Comparison of ENCODE assay signal across 19 cellular contexts in genomic region chr1:204683284-204684205, GRCh38. TPM values are rescaled to one million over a fixed set of nuclear protein-coding genes. Genes with fewer than 3 reads are reported as not detected.
DNase-seq lines count a peak whose midpoint lies in the region; ATAC-seq, FAIRE-seq and TF ChIP-seq lines count a peak whose summit lies in the region.
"Had no signal": no experiment of that assay in that cellular context is flagged by ENCODE, and none has a peak within 500 bp of the region (broad histone marks: within the 10 kb centered on the region; RNA-seq: fewer than 3 reads in every experiment).

No MANE protein-coding gene starts in this region.

- H2BK12ac ChIP-seq in H1 (ENCODE audit: low read depth, low read length): no peak overlapping the region
- no peak overlapping the region for H2BK12ac ChIP-seq in trophoblast cell (ENCODE audit: low read length)

- no peaks in the 10 kb centered on the region for H3K36me3 Mint-ChIP-seq in nephron (ENCODE audit: low read depth)
- H3K36me3 Mint-ChIP-seq: memory B cell had no signal

- peaks cover 19% of the 10 kb centered on the region; the same call in 1 of the 2 replicates for H3K23me2 ChIP-seq in H1 (ENCODE audit: low read depth, low read length)

- H3K79me2 ChIP-seq in H1 (ENCODE audit: control insufficient read depth in 1 of 2, insufficient read depth in 2 of 2, low read length in 2 of 2) (no peaks in the 10 kb centered on the region), trophoblast cell (ENCODE audit: control insufficient read depth, insufficient read depth, low read length, poor library complexity) (no peaks in the 10 kb centered on the region)

- TF ChIP-seq CTCF in heart left ventricle (IDR thresholded peaks at IDR 0.05) (no peak), H1 (IDR thresholded peaks at IDR 0.05; ENCODE audit: control extremely low read depth in 1 of 3, insufficient read depth in 1 of 3, low read depth in 1 of 3, low read length in 3 of 3) (no peak), nephron (IDR thresholded peaks at IDR 0.05; ENCODE audit: unreplicated experiment in 3 of 3) (no peak), A673 (conservative IDR thresholded peaks at IDR 0.05; ENCODE audit: low read depth, low read length) (no peak)

- no peaks in the 10 kb centered on the region for H3K9me3 Mint-ChIP-seq in nephron
- H3K9me3 Mint-ChIP-seq: memory B cell had no signal

- WGBS in heart left ventricle, 4 donors: 67 to 82% (median 76%) methylated on average over 6 to 10 of the region's 10 CpGs
- WGBS in H1 (ENCODE audit: extremely low coverage in 1 of 2, insufficient coverage in 1 of 2, insufficient read length in 1 of 2, insufficient replicate concordance in 2 of 2, low coverage in 1 of 2, low lambda C conversion rate in 2 of 2, missing lambda C conversion rate in 1 of 2), 2 experiments: 82% methylated on average over 9 of the region's 10 CpGs; no CpG with 5 or more reads in 1 of the 2 experiments
- no CpG with 5 or more reads among the region's 10 CpGs for WGBS in trophoblast cell (ENCODE audit: extremely low coverage, insufficient coverage, insufficient read length)

- H4K12ac ChIP-seq in trophoblast cell (ENCODE audit: low read depth, low read length): no peak overlapping the region

- POLR2A ChIA-PET in H1 (lab: Charles Lee; ENCODE audit: partially characterized antibody): interaction anchor here (0.8 to 1.3 kb wide), 3 partner anchors 15 to 34 kb away, joined by 3 to 5 read pairs (median 3); no protein-coding TSS in a partner anchor
- POLR2A ChIA-PET in A673 (lab: Charles Lee; ENCODE audit: low non-redundant PET): interaction anchor here (0.6 kb wide), 1 partner anchor 237 kb away, joined by 11 read pairs; no protein-coding TSS in a partner anchor

- H3K4me1 Mint-ChIP-seq in nephron: peaks cover 16% of the 10 kb centered on the region

- H2BK5ac ChIP-seq in H1 (ENCODE audit: low read depth, low read length) (no peak overlapping the region), trophoblast cell (ENCODE audit: low read depth, low read length, poor library complexity) (no peak overlapping the region)

- H3K4me2 ChIP-seq in H1 (ENCODE audit: insufficient read depth in 1 of 2, low read depth in 2 of 2, low read length in 2 of 2): peak overlapping the region; percentile 92 to 95; a peak in 3 of 4 replicates
- H3K4me2 ChIP-seq in trophoblast cell (ENCODE audit: low read length): no peak overlapping the region

- DNase-seq in heart left ventricle (no peak), Right ventricle myocardium superior (no peak), H1 (ENCODE audit: low read depth in 1 of 2, low spot score in 2 of 2) (no peak), trophoblast cell (no peak), A673 (ENCODE audit: low spot score) (no peak), urothelium cell line (ENCODE audit: low spot score) (no peak), NCI-H69 (lab: John Stamatoyannopoulos, UW) (no peak)
- DNase-seq: activated CD8-positive, alpha-beta memory T cell treated with anti-CD3 and anti-CD28 coated beads for 24 hours; activated effector memory CD4-positive, alpha-beta T cell treated with anti-CD3 and anti-CD28 coated beads, Interleukin-2, amount 50 U/mL, for 16 hours; COR-L47; KBM-7; NCI-H1417 treated with DMSO at 0.1 percent for 48 hours; stimulated activated CD4-positive, alpha-beta T cell treated with anti-CD3 and anti-CD28 coated beads, Interleukin-1b, Interleukin-23, amount 100 ng/mL, for 48 hours had no signal

- TF ChIP-seq POLR2A in heart left ventricle (IDR thresholded peaks at IDR 0.05) (no peak), H1 (IDR thresholded peaks at IDR 0.05; ENCODE audit: control extremely low read depth in 1 of 2, low read depth in 2 of 2, low read length in 2 of 2) (no peak)

- FAIRE-seq in H1 (lab: Jason Lieb, UNC) (no peak), urothelium cell line (lab: Jason Lieb, UNC) (no peak)
- FAIRE-seq: GM18507 had no signal

- BruUV-seq in A673 (replicated peaks; lab: Mats Ljungman, UMichigan): no TSS peak

- H3K4ac ChIP-seq in H1 (replicated peaks; ENCODE audit: insufficient read length, low read depth, low read length) (no peak overlapping the region), trophoblast cell (ENCODE audit: low read depth, low read length) (no peak overlapping the region)

- H3K9me3 ChIP-seq in heart left ventricle (no peaks in the 10 kb centered on the region), H1 (ENCODE audit: insufficient read depth in 2 of 2, low read depth in 1 of 2, low read length in 1 of 2) (no peaks in the 10 kb centered on the region), trophoblast cell (ENCODE audit: insufficient read depth, low read depth, low read length) (peaks cover 2% of the 10 kb centered on the region), A673 (ENCODE audit: low read depth, low read length, poor library complexity, severe bottlenecking) (no peaks in the 10 kb centered on the region)
- H3K9me3 ChIP-seq: prostate gland, transverse colon had no signal

- H3K27me3 ChIP-seq in heart left ventricle (peaks cover 0 to 40% (median 8%) of the 10 kb centered on the region in 9 donors), H1 (replicated peaks in 1 of 4; ENCODE audit: control insufficient read depth in 3 of 4, extremely low read depth in 1 of 4, insufficient read depth in 3 of 4, low read length in 3 of 4) (peaks cover 13 to 50% (median 43%) of the 10 kb centered on the region in 4 experiments), trophoblast cell (ENCODE audit: insufficient read depth, low read length) (peaks cover 32% of the 10 kb centered on the region), A673 (replicated peaks; ENCODE audit: insufficient read depth, low read depth, low read length, poor library complexity) (peaks cover 54% of the 10 kb centered on the region)

- peak overlapping the region in 6 of 12 donors; percentile 45 to 78 (median 70) for H3K27ac ChIP-seq in heart left ventricle
- no peak overlapping the region for H3K27ac ChIP-seq in H1 (ENCODE audit: low read depth, low read length)
- H3K27ac ChIP-seq in trophoblast cell (ENCODE audit: low read depth, low read length): no peak overlapping the region
- no peak overlapping the region for H3K27ac ChIP-seq in A673 (ENCODE audit: low read depth, low read length, poor library complexity, severe bottlenecking)
- H3K27ac ChIP-seq: prostate gland, SK-N-MC had no signal

- ATAC-seq in heart left ventricle (no peak), Right ventricle myocardium superior (ENCODE audit: poor library complexity) (no peak)

- H3K4me3 ChIP-seq in heart left ventricle (peak overlapping the region in 8 of 12 donors; percentile 52 to 73 (median 60)), H1 (ENCODE audit: extremely low read depth in 1 of 4, insufficient read depth in 2 of 4, low read depth in 3 of 4, low read length in 4 of 4) (peak overlapping the region in 1 of 4 experiments; percentile 66; a peak in 2 of 8 replicates), trophoblast cell (ENCODE audit: low read depth, low read length) (no peak overlapping the region), A673 (ENCODE audit: low read depth, low read length, poor library complexity, severe bottlenecking) (no peak overlapping the region)
- H3K4me3 ChIP-seq: SK-N-MC had no signal

- peaks cover 58% of the 10 kb centered on the region for H3K27me3 Mint-ChIP-seq in nephron (ENCODE audit: low read depth)

- no peak overlapping the region for H3K14ac ChIP-seq in H1 (ENCODE audit: insufficient read length)
- no peak overlapping the region for H3K14ac ChIP-seq in trophoblast cell (ENCODE audit: low read length)

- H2BK20ac ChIP-seq in H1 (ENCODE audit: low read length): 0 out of 2 replicates have a peak overlapping the region, but pooled peaks have one; percentile 26

- H3K36me3 ChIP-seq in heart left ventricle: no peaks in the 10 kb centered on the region
- H3K36me3 ChIP-seq in H1 (ENCODE audit: control insufficient read depth in 2 of 4, insufficient read depth in 4 of 4, low read length in 3 of 4): no peaks in the 10 kb centered on the region; a peak in 1 of 8 replicates
- no peaks in the 10 kb centered on the region for H3K36me3 ChIP-seq in trophoblast cell (ENCODE audit: control insufficient read depth in 1 of 2, insufficient read depth in 2 of 2, low read length in 2 of 2)
- no peaks in the 10 kb centered on the region for H3K36me3 ChIP-seq in A673 (ENCODE audit: insufficient read depth, low read length, poor library complexity, severe bottlenecking)
- H3K36me3 ChIP-seq: prostate gland, transverse colon had no signal

- H3K4me3 Mint-ChIP-seq in nephron: peak overlapping the region; percentile 85 to 90 (median 89)

- H4K5ac ChIP-seq in H1 (ENCODE audit: insufficient read length, low read depth, low read length): no peak overlapping the region

- H4K91ac ChIP-seq in H1 (replicated peaks; ENCODE audit: insufficient read length, low read length) (no peak overlapping the region), trophoblast cell (ENCODE audit: low read depth, low read length) (no peak overlapping the region)

- H3K18ac ChIP-seq in H1 (ENCODE audit: extremely low read depth, low read length): no peak overlapping the region
- no peak overlapping the region for H3K18ac ChIP-seq in trophoblast cell (ENCODE audit: low read length)

- H2BK15ac ChIP-seq in H1 (ENCODE audit: low read length): no peak overlapping the region

- peak overlapping the region in 2 of 3 experiments; percentile 7 to 15 for H3K27ac Mint-ChIP-seq in nephron
- H3K27ac Mint-ChIP-seq: memory B cell had no signal

- H3K9ac ChIP-seq in H1 (replicated peaks in 1 of 4; ENCODE audit: extremely low read depth in 1 of 4, low read depth in 3 of 4, low read length in 3 of 4) (no peak overlapping the region), trophoblast cell (ENCODE audit: low read length) (no peak overlapping the region)

- no peak overlapping the region for H3K23ac ChIP-seq in H1 (ENCODE audit: insufficient read length)
- no peak overlapping the region for H3K23ac ChIP-seq in trophoblast cell (ENCODE audit: low read length)

- H3K56ac ChIP-seq in H1 (replicated peaks; ENCODE audit: insufficient read length, low read depth, low read length): no peak overlapping the region

- H2BK120ac ChIP-seq in H1 (replicated peaks; ENCODE audit: low read depth, low read length): no peak overlapping the region
- no peak overlapping the region for H2BK120ac ChIP-seq in trophoblast cell (ENCODE audit: insufficient read depth, low read length, poor library complexity)

- H4K20me1 ChIP-seq in H1 (replicated peaks in 1 of 2; ENCODE audit: control insufficient read depth in 1 of 2, insufficient read depth in 2 of 2, low read length in 2 of 2): peaks cover 0 to 2% of the 10 kb centered on the region in 2 experiments

- no peak overlapping the region for H2AFZ ChIP-seq in H1 (ENCODE audit: low read length)
- no peak overlapping the region for H2AFZ ChIP-seq in trophoblast cell (ENCODE audit: insufficient read depth, low read length, poor library complexity)

- CTCF ChIA-PET in H1 (lab: Charles Lee; ENCODE audit: partially characterized antibody) (interaction anchor here (0.5 to 6.1 kb wide), 15 partner anchors 9 to 124 kb away, joined by 3 to 44 read pairs (median 4); no protein-coding TSS in a partner anchor), A673 (lab: Charles Lee) (no interaction called here)

- H3K79me1 ChIP-seq in H1 (ENCODE audit: low read depth, low read length): no peaks in the 10 kb centered on the region
- no peaks in the 10 kb centered on the region for H3K79me1 ChIP-seq in trophoblast cell (ENCODE audit: low read length)

- peaks cover 0 to 20% (median 7%) of the 10 kb centered on the region in 12 donors for H3K4me1 ChIP-seq in heart left ventricle
- peaks cover 0 to 12% (median 7%) of the 10 kb centered on the region in 4 experiments; a peak in 6 of 7 replicates for H3K4me1 ChIP-seq in H1 (replicated peaks in 1 of 4; ENCODE audit: control insufficient read depth in 3 of 4, insufficient read depth in 4 of 4, low read length in 3 of 4)
- H3K4me1 ChIP-seq in trophoblast cell (ENCODE audit: control insufficient read depth in 1 of 2, insufficient read depth in 2 of 2, low read length in 2 of 2): peaks cover 11 to 15% of the 10 kb centered on the region in 2 experiments
- H3K4me1 ChIP-seq in A673 (ENCODE audit: insufficient read depth, low read length, poor library complexity, severe bottlenecking): no peaks in the 10 kb centered on the region

- no peak for TF ChIP-seq EP300 in H1 (IDR thresholded peaks at IDR 0.05; ENCODE audit: borderline replicate concordance in 1 of 2, low read depth in 2 of 2, low read length in 2 of 2)

- H2AK5ac ChIP-seq in H1 (ENCODE audit: low read depth, low read length) (no peak overlapping the region), trophoblast cell (ENCODE audit: low read length) (no peak overlapping the region)

- intact Hi-C loops in heart left ventricle (cut with DNase I) (loop anchor here in 1 of 10 donors (2.0 kb wide), 1 partner anchor 79 kb away; no protein-coding TSS in a partner anchor), Right ventricle myocardium superior (cut with DNase I) (no loop called here), A673 (cut with micrococcal nuclease; ENCODE audit: unreplicated experiment) (no loop called here)

- no peak overlapping the region for H4K8ac ChIP-seq in H1 (ENCODE audit: extremely low read depth, insufficient read depth, low read length)
- no peak overlapping the region for H4K8ac ChIP-seq in trophoblast cell (ENCODE audit: low read depth, low read length)

- no peak for TF ChIP-seq RAD21 in H1 (IDR thresholded peaks at IDR 0.05 in 1 of 2, conservative IDR thresholded peaks at IDR 0.05 in 1 of 2; ENCODE audit: low read depth in 2 of 2, low read length in 2 of 2)

RNA-seq across cellular contexts. Expression of gene LRRN2, which starts 2.0 kb away (rescaled TPM):
- total RNA-seq in heart left ventricle: 1 to 10 TPM; 1.1 to 4.2 (median 1.5) TPM
- polyA plus RNA-seq in heart left ventricle: 1 to 10 TPM in 1 of 2 donors, under 1 TPM in 1; 0.65 to 1.7 TPM
- 1.7 TPM for total RNA-seq in Right ventricle myocardium superior
- 2.3 and 2.5 TPM in 2 replicates for total RNA-seq in H1 (2021; fragmentation: NEBNext Ultra II Directional; extraction: Animal tissue kit (Norgen Biotek cat#: 25700))
- polyA plus RNA-seq in H1 (2011; rRNA removed): 1.8 and 2.0 TPM in 2 replicates
- 1.0 TPM for polyA plus RNA-seq in H1 (2011; cell fraction: cytosol; rRNA removed)
- 1.6 TPM for polyA plus RNA-seq in H1 (2011; cell fraction: nucleus; rRNA removed)
- 1.5 to 2.1 TPM (median 1.8 TPM) in 4 replicates for polyA plus RNA-seq in H1 (2012, experiment 1 of 2)
- polyA plus RNA-seq in H1 (2012, experiment 2 of 2): 2.1 TPM
- 3.5 TPM for polyA plus RNA-seq in H1 (2013, experiment 1 of 2)
- 3.7 TPM for polyA plus RNA-seq in H1 (2013, experiment 2 of 2)
- 0.69 and 1.0 TPM in 2 replicates for polyA minus RNA-seq in H1 (2011; rRNA and poly(A)+ RNA removed)
- 0.66 TPM for polyA minus RNA-seq in H1 (2011; cell fraction: cytosol; rRNA and poly(A)+ RNA removed)
- polyA minus RNA-seq in H1 (2011; cell fraction: nucleus; rRNA and poly(A)+ RNA removed): 0.50 TPM
- 0.34 and 0.49 TPM in 2 replicates for polyA plus RNA-seq in trophoblast cell (2013)
- total RNA-seq in A673 (2021): not detected in 2 replicates

Comparison
In these comparisons a context has a peak if more than half of its experiments do, and no peak if none do; other contexts are left out.
1. H3K4me3 ChIP-seq: peak in heart left ventricle (8 of 12); none in trophoblast cell (single experiment) and A673 (single experiment).